1 cellular context compared by ENCODE assay signal in genomic region chr3:45795509-45795881, GRCh38.
TF ChIP-seq lines count a peak whose summit lies in the region.

No MANE protein-coding gene starts in this region.

TF ChIP-seq in WTC11, 78 proteins besides CTCF, POLR2A, EP300 and RAD21 (continued from another document):
- no peak for TF ChIP-seq PRRX2 (CRISPR knock-in tag; IDR thresholded peaks at IDR 0.05)
- no peak for TF ChIP-seq PRDM15 (CRISPR knock-in tag; IDR thresholded peaks at IDR 0.05)
- no peak for TF ChIP-seq ZNF317 (CRISPR knock-in tag; IDR thresholded peaks at IDR 0.05; ENCODE audit: borderline replicate concordance, low read depth)
TF ChIP-seq in WTC11: peak in this region for 0.
